Comparison of ENCODE assay signal across 12 cellular contexts in genomic region chr5:50717615-50718014, GRCh38. TPM values are rescaled to one million over a fixed set of nuclear protein-coding genes. Genes with fewer than 3 reads are reported as not detected.
DNase-seq lines count a peak whose midpoint lies in the region; ATAC-seq and TF ChIP-seq lines count a peak whose summit lies in the region.
"Had no signal": no experiment of that assay in that cellular context is flagged by ENCODE, and none has a peak within 500 bp of the region (broad histone marks: within the 10 kb centered on the region; RNA-seq: fewer than 3 reads in every experiment).

No MANE protein-coding gene starts in this region.

- TF ChIP-seq CTCF in heart left ventricle (IDR thresholded peaks at IDR 0.05), result no peak
- TF ChIP-seq CTCF in breast epithelium (IDR thresholded peaks at IDR 0.05), result no peak

- no peaks in the 10 kb centered on the region for H3K36me3 ChIP-seq in heart left ventricle
- H3K36me3 ChIP-seq in breast epithelium, result no peaks in the 10 kb centered on the region

- H3K4me3 ChIP-seq in heart left ventricle (no peak overlapping the region), breast epithelium (no peak overlapping the region)

- 79 to 88% (median 83%) methylated on average over 2 of the region's 2 CpGs for WGBS in heart left ventricle, 4 donors

- H3K9me3 ChIP-seq in heart left ventricle, result no peaks in the 10 kb centered on the region
- no peaks in the 10 kb centered on the region for H3K9me3 ChIP-seq in breast epithelium

- ATAC-seq in GM21367 (IDR thresholded peaks at IDR 0.05; ENCODE audit: unreplicated experiment) (peak; percentile 62), HG03520 (IDR thresholded peaks at IDR 0.05; ENCODE audit: unreplicated experiment) (peak; percentile 74), HG02885 (IDR thresholded peaks at IDR 0.05; ENCODE audit: poor library complexity, unreplicated experiment) (no peak), heart left ventricle (no peak)

- H3K27ac ChIP-seq in heart left ventricle (no peak overlapping the region), breast epithelium (no peak overlapping the region)
- H3K27ac ChIP-seq: C4-2B had no signal

- DNase-seq in CD1c-positive myeloid dendritic cell (ENCODE audit: extremely low spot score), result peak; percentile 57
- DNase-seq in glomerular visceral epithelial cell (ENCODE audit: extremely low spot score), result peak; percentile 60
- no peak for DNase-seq in stimulated activated CD4-positive, alpha-beta T cell treated with anti-CD3 and anti-CD28 coated beads, Interleukin-2, amount 100 ng/mL, for 24 hours
- DNase-seq in heart left ventricle, result no peak
- no peak for DNase-seq in breast epithelium (ENCODE audit: low spot score in 2 of 2)
- DNase-seq: activated T-cell treated with anti-CD3 and anti-CD28 coated beads, Interleukin-2, amount 50 U/mL, for 4 hours; NCI-H1417; nucleus accumbens had no signal

- TF ChIP-seq POLR2A in heart left ventricle (IDR thresholded peaks at IDR 0.05) (no peak), breast epithelium (IDR thresholded peaks at IDR 0.05) (no peak)

- H3K4me1 ChIP-seq in heart left ventricle, result peaks cover 0 to 45% (median 0%) of the 10 kb centered on the region in 12 donors
- H3K4me1 ChIP-seq in breast epithelium, result no peaks in the 10 kb centered on the region

- H3K27me3 ChIP-seq in heart left ventricle (no peaks in the 10 kb centered on the region), breast epithelium (no peaks in the 10 kb centered on the region)

- intact Hi-C loops in heart left ventricle (cut with DNase I) (no loop called here), breast epithelium (cut with DNase I; ENCODE audit: low total_unique reads) (no loop called here)

RNA-seq across cellular contexts. Expression of gene PARP8, which starts 51.2 kb away (rescaled TPM):
- total RNA-seq in heart left ventricle, result 10 to 100 TPM in 3 of 9 donors, 1 to 10 TPM in 6; 2.7 to 22.5 (median 8.6) TPM
- polyA plus RNA-seq in heart left ventricle, result 1 to 10 TPM; 1.6 to 1.7 TPM
- 10 to 100 TPM; 24.3 to 41.7 (median 26.2) TPM for total RNA-seq in breast epithelium

Comparison
In these comparisons a context has a peak if more than half of its experiments do, and no peak if none do; other contexts are left out.
1. DNase-seq: peak in CD1c-positive myeloid dendritic cell (single experiment) and glomerular visceral epithelial cell (single experiment); none in stimulated activated CD4-positive, alpha-beta T cell treated with anti-CD3 and anti-CD28 coated beads, Interleukin-2, amount 100 ng/mL, for 24 hours (0 of 2), heart left ventricle (0 of 5) and breast epithelium (0 of 2).
2. ATAC-seq: peak in GM21367 (single experiment) and HG03520 (single experiment); none in HG02885 (single experiment) and heart left ventricle (0 of 4).